Comparison of ENCODE assay signal across 8 cellular contexts in genomic region chr2:27664245-27664574, GRCh38. TPM values are rescaled to one million over a fixed set of nuclear protein-coding genes. Genes with fewer than 3 reads are reported as not detected.
DNase-seq lines count a peak whose midpoint lies in the region; ATAC-seq, FAIRE-seq and TF ChIP-seq lines count a peak whose summit lies in the region.

No MANE protein-coding gene starts in this region.

- peak overlapping the region; percentile 99 for H3K4me3 Mint-ChIP-seq in activated naive CD8-positive, alpha-beta T cell

- no peaks in the 10 kb centered on the region for H4K20me1 ChIP-seq in keratinocyte (ENCODE audit: control insufficient read depth, extremely low read depth, insufficient read depth, low read length)

- H3K9ac ChIP-seq in keratinocyte (ENCODE audit: control insufficient read depth, extremely low read depth, insufficient read depth, low read length) (peak overlapping the region; percentile 96), subcutaneous abdominal adipose tissue (ENCODE audit: low read length in 5 of 5) (peak overlapping the region; percentile 96 to 99 (median 96))

- peaks cover 49% of the 10 kb centered on the region for H3K4me1 Mint-ChIP-seq in activated naive CD8-positive, alpha-beta T cell (ENCODE audit: low read depth)

- H3K27ac ChIP-seq in keratinocyte (ENCODE audit: control insufficient read depth, insufficient read depth, low read length) (peak overlapping the region; percentile 96), subcutaneous abdominal adipose tissue (ENCODE audit: low read depth, low read length) (peak overlapping the region; percentile 95)

- TF ChIP-seq CTCF in GM12864 (IDR thresholded peaks at IDR 0.05; ENCODE audit: low read depth, low read length, missing control alignments) (no peak), keratinocyte (optimal IDR thresholded peaks at IDR 0.05 in 1 of 3, IDR thresholded peaks at IDR 0.05 in 1 of 3, conservative IDR thresholded peaks at IDR 0.05 in 1 of 3; ENCODE audit: extremely low read depth in 1 of 3, insufficient read depth in 2 of 3, low read length in 3 of 3) (peak in 1 of 3 experiments; percentile 5)

- H3K9me1 ChIP-seq in keratinocyte (ENCODE audit: control insufficient read depth, extremely low read depth, insufficient read depth, low read length): no peaks in the 10 kb centered on the region

- peaks cover 19% of the 10 kb centered on the region for H3K4me1 ChIP-seq in keratinocyte (ENCODE audit: control insufficient read depth, extremely low read depth, insufficient read depth, low read length)
- H3K4me1 ChIP-seq in subcutaneous abdominal adipose tissue (ENCODE audit: control insufficient read depth in 5 of 5, insufficient read depth in 5 of 5, low read length in 5 of 5): peaks cover 4 to 29% (median 27%) of the 10 kb centered on the region in 5 donors

- dilution Hi-C loops in keratinocyte (cut with MboI; ENCODE audit: extremely low pct_ligation_motif_present, low sequenced_read_pairs): no loop called here

- peak overlapping the region; percentile 100 for H2AFZ ChIP-seq in keratinocyte (ENCODE audit: control insufficient read depth, low read length)

- no peaks in the 10 kb centered on the region for H3K27me3 ChIP-seq in keratinocyte (ENCODE audit: control insufficient read depth, extremely low read depth, insufficient read depth, low read length)
- no peaks in the 10 kb centered on the region for H3K27me3 ChIP-seq in subcutaneous abdominal adipose tissue (ENCODE audit: control insufficient read depth in 5 of 5, insufficient read depth in 4 of 5, low read length in 5 of 5)

- DNase-seq in GM12864 (ENCODE audit: low read depth): no peak
- no peak for DNase-seq in keratinocyte (ENCODE audit: low read depth, low spot score)
- no peak for DNase-seq in activated effector memory CD4-positive, alpha-beta T cell treated with Interleukin-2 at 50 U/mL for 16 hours
- DNase-seq in NCI-H2196 treated with DMSO at 0.1 percent for 48 hours (lab: John Stamatoyannopoulos, UW; ENCODE audit: unreplicated experiment): no peak
- no peak for DNase-seq in NCI-H1092 treated with DMSO at 0.1 percent for 48 hours (lab: John Stamatoyannopoulos, UW)

- no peaks in the 10 kb centered on the region for H3K9me3 Mint-ChIP-seq in activated naive CD8-positive, alpha-beta T cell (ENCODE audit: low read depth)

- FAIRE-seq in keratinocyte (lab: Jason Lieb, UNC): no peak

- H3K4me3 ChIP-seq in GM12864 (ENCODE audit: low read depth, low read length) (peak overlapping the region; percentile 92), keratinocyte (ENCODE audit: control insufficient read depth in 2 of 3, extremely low read depth in 1 of 3, insufficient read depth in 2 of 3, low read depth in 1 of 3, low read length in 3 of 3) (peak overlapping the region; percentile 95 to 97 (median 96)), subcutaneous abdominal adipose tissue (ENCODE audit: low read depth in 1 of 5, low read length in 5 of 5) (peak overlapping the region; percentile 88 to 100 (median 97))

- no peaks in the 10 kb centered on the region for H3K27me3 Mint-ChIP-seq in activated naive CD8-positive, alpha-beta T cell

- H3K36me3 ChIP-seq in keratinocyte (ENCODE audit: control insufficient read depth in 2 of 2, extremely low read depth in 1 of 2, insufficient read depth in 2 of 2, low read length in 2 of 2): peaks cover 18 to 27% of the 10 kb centered on the region in 2 experiments
- peaks cover 30 to 44% (median 39%) of the 10 kb centered on the region in 5 donors for H3K36me3 ChIP-seq in subcutaneous abdominal adipose tissue (ENCODE audit: control insufficient read depth in 5 of 5, insufficient read depth in 5 of 5, low read length in 5 of 5)

- peak overlapping the region; percentile 100 for H3K27ac Mint-ChIP-seq in activated naive CD8-positive, alpha-beta T cell

- peak; percentile 23 for ATAC-seq in HG03354 (IDR thresholded peaks at IDR 0.05; ENCODE audit: poor library complexity, severe bottlenecking, unreplicated experiment)

- H3K4me2 ChIP-seq in keratinocyte (ENCODE audit: control insufficient read depth, extremely low read depth, insufficient read depth, low read depth, low read length): peak overlapping the region; percentile 95

- H3K36me3 Mint-ChIP-seq in activated naive CD8-positive, alpha-beta T cell: peaks cover 10% of the 10 kb centered on the region

- H3K9me3 ChIP-seq in keratinocyte (ENCODE audit: control insufficient read depth, low read depth, low read length) (no peaks in the 10 kb centered on the region), subcutaneous abdominal adipose tissue (ENCODE audit: control insufficient read depth in 5 of 5, low read length in 5 of 5) (no peaks in the 10 kb centered on the region)

- peaks cover 38% of the 10 kb centered on the region for H3K79me2 ChIP-seq in keratinocyte (ENCODE audit: control insufficient read depth, insufficient read depth, low read length)

RNA-seq across cellular contexts. Expression of gene SLC4A1AP, which starts 0.5 kb away (rescaled TPM):
- polyA plus RNA-seq in keratinocyte: 10.3 to 17.0 TPM (median 13.5 TPM) in 3 replicates
- polyA plus RNA-seq in keratinocyte (2011; ENCODE audit: low read depth): 56.3 TPM
- 12.6 and 15.0 TPM in 2 replicates for polyA plus RNA-seq in keratinocyte (2011; cell fraction: cytosol; rRNA removed)
- polyA plus RNA-seq in keratinocyte (2011; cell fraction: nucleus; rRNA removed): 20.6 and 27.6 TPM in 2 replicates
- 19.9 and 24.1 TPM in 2 replicates for polyA plus RNA-seq in keratinocyte (2012; ENCODE audit: low replicate concordance)
- polyA minus RNA-seq in keratinocyte: 5.0 to 6.8 TPM (median 6.0 TPM) in 3 replicates
- polyA minus RNA-seq in keratinocyte (2011; cell fraction: cytosol; rRNA and poly(A)+ RNA removed): 10.7 TPM
- 8.3 and 10.8 TPM in 2 replicates for polyA minus RNA-seq in keratinocyte (2011; cell fraction: nucleus; rRNA and poly(A)+ RNA removed)

RNA-seq across cellular contexts. Expression of gene SUPT7L, which starts 0.8 kb away (rescaled TPM):
- 30.4 to 39.8 TPM (median 38.5 TPM) in 3 replicates for polyA plus RNA-seq in keratinocyte
- polyA plus RNA-seq in keratinocyte (2011; ENCODE audit: low read depth): 9.7 TPM
- 19.8 and 27.1 TPM in 2 replicates for polyA plus RNA-seq in keratinocyte (2011; cell fraction: cytosol; rRNA removed)
- 110 and 119 TPM in 2 replicates for polyA plus RNA-seq in keratinocyte (2011; cell fraction: nucleus; rRNA removed)
- 20.7 and 21.2 TPM in 2 replicates for polyA plus RNA-seq in keratinocyte (2012; ENCODE audit: low replicate concordance)
- polyA minus RNA-seq in keratinocyte: 21.2 to 31.2 TPM (median 31.2 TPM) in 3 replicates
- polyA minus RNA-seq in keratinocyte (2011; cell fraction: cytosol; rRNA and poly(A)+ RNA removed): 15.7 TPM
- polyA minus RNA-seq in keratinocyte (2011; cell fraction: nucleus; rRNA and poly(A)+ RNA removed): 28.8 and 34.4 TPM in 2 replicates

RNA-seq across cellular contexts. Expression of gene GPN1, which starts 35.4 kb away (rescaled TPM):
- polyA plus RNA-seq in keratinocyte: 77.8 to 103 TPM (median 85.7 TPM) in 3 replicates
- 56.9 TPM for polyA plus RNA-seq in keratinocyte (2011; ENCODE audit: low read depth)
- polyA plus RNA-seq in keratinocyte (2011; cell fraction: cytosol; rRNA removed): 60.5 and 106 TPM in 2 replicates
- 60.4 and 65.4 TPM in 2 replicates for polyA plus RNA-seq in keratinocyte (2011; cell fraction: nucleus; rRNA removed)
- polyA plus RNA-seq in keratinocyte (2012; ENCODE audit: low replicate concordance): 37.4 and 68.4 TPM in 2 replicates
- polyA minus RNA-seq in keratinocyte: 42.3 to 76.8 TPM (median 65.0 TPM) in 3 replicates
- polyA minus RNA-seq in keratinocyte (2011; cell fraction: cytosol; rRNA and poly(A)+ RNA removed): 58.7 TPM
- 47.4 and 91.5 TPM in 2 replicates for polyA minus RNA-seq in keratinocyte (2011; cell fraction: nucleus; rRNA and poly(A)+ RNA removed)

RNA-seq across cellular contexts. Expression of gene CCDC121, which starts 35.4 kb away (rescaled TPM):
- polyA plus RNA-seq in keratinocyte: 0.86 to 1.1 TPM (median 1.1 TPM) in 3 replicates
- polyA plus RNA-seq in keratinocyte (2011; ENCODE audit: low read depth): 0.70 TPM
- polyA plus RNA-seq in keratinocyte (2011; cell fraction: cytosol; rRNA removed): 0.40 and 0.89 TPM in 2 replicates
- polyA plus RNA-seq in keratinocyte (2011; cell fraction: nucleus; rRNA removed): 2.1 TPM in 2 replicates
- polyA plus RNA-seq in keratinocyte (2012; ENCODE audit: low replicate concordance): 0.83 and 1.00 TPM in 2 replicates
- 0.66 to 1.0 TPM (median 0.69 TPM) in 3 replicates for polyA minus RNA-seq in keratinocyte
- not detected for polyA minus RNA-seq in keratinocyte (2011; cell fraction: cytosol; rRNA and poly(A)+ RNA removed)
- 4.0 and 5.7 TPM in 2 replicates for polyA minus RNA-seq in keratinocyte (2011; cell fraction: nucleus; rRNA and poly(A)+ RNA removed)
